21 cellular contexts compared by ENCODE assay signal in genomic region chr20:57348200-57348921, GRCh38. TPM values are rescaled to one million over a fixed set of nuclear protein-coding genes. Genes with fewer than 3 reads are reported as not detected.
"Had no signal": no experiment of that assay in that cellular context is flagged by ENCODE, and none has a peak within 500 bp of the region (broad histone marks: within the 10 kb centered on the region; RNA-seq: fewer than 3 reads in every experiment).

No MANE protein-coding gene starts in this region.

RNA-seq across cellular contexts. Expression of gene SPO11, which starts 18.8 kb away (rescaled TPM):
- total RNA-seq: activated naive CD4-positive, alpha-beta T cell treated with anti-CD3 and anti-CD28 coated beads for 36 hours; activated naive CD4-positive, alpha-beta T cell treated with anti-CD3 and anti-CD28 coated beads, Interleukin-2, amount 50 U/mL, for 72 hours; activated naive CD8-positive, alpha-beta T cell treated with anti-CD3 and anti-CD28 coated beads for 36 hours; activated naive CD8-positive, alpha-beta T cell treated with anti-CD3 and anti-CD28 coated beads, Interleukin-2, amount 10 ng/mL, durations not matched to agents 7 days and 5 days; activated T-cell treated with anti-CD3 and anti-CD28 coated beads, Interleukin-2, amount 50 U/mL, for 4 hours; activated T-cell treated with anti-CD3 and anti-CD28 coated beads, Interleukin-2, amount 50 U/mL, for 72 hours; activated T-helper 1 cell treated with anti-CD3 and anti-CD28 coated beads, Interleukin-12 subunit alpha, Interleukin-12 subunit beta, Interleukin-2, Interleukin-4 antibody, amounts not matched to agents 30 ng/mL and 10 ng/mL and 1 ng/mL, durations not matched to agents 14 hours and 24 hours and 36 hours; activated T-helper 17 cell treated with anti-CD3 and anti-CD28 coated beads, Interleukin-2, amount 50 U/mL, for 72 hours; activated T-helper 2 cell treated with anti-CD3 and anti-CD28 coated beads, Interferon-gamma antibody, Interleukin-2, Interleukin-4, amounts not matched to agents 10 μg/mL and 5 μg/mL and 100 μg/mL, durations not matched to agents 14 hours and 24 hours and 36 hours; adrenal gland; aorta; ascending aorta; astrocyte; body of pancreas; breast epithelium; bronchial epithelial cell; cardiac muscle cell; cardiac septum; cerebellum; chondrocyte had no signal
- polyA plus RNA-seq: adipose tissue, adrenal gland, aorta, cardiac muscle cell had no signal
